ENCODE assay signal across 8 cellular contexts in the genomic region with DNA sequence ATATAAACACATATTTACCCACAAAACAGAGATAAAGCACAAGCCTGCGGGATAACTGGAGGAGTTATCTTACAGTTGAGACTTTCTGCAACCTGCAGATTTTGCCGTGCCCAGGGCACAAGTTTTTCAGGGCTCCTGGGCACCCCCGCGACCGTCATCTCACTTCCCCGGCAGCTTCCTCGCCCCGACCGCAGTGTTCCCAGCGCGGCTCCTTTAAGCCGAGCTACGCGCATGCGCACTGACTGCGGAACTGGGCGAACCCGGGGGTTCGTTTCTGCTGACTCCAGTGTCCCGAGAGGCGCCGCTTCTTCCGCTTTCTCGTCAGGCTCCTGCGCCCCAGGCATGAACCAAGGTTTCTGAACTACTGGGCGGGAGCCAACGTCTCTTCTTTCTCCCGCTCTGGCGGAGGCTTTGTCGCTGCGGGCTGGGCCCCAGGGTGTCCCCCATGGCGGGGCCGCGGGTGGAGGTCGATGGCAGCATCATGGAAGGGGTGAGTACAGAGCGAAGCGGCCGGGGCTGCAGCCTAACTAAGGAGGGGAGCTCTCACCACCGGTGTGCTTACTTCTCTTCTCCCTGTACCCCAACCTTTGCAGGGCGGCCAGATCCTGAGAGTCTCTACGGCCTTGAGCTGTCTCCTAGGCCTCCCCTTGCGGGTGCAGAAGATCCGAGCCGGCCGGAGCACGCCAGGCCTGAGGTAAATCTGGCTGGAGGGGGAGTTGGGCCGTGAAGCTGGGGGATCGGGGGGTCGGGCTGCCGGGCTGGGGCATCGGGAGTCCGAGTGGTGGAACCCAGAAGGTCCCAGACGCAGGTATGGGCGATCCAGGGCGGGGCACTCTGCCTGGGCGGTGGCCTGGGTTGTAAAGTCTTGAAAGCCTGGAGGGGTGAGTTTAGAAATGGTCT. TPM values are rescaled to one million over a fixed set of nuclear protein-coding genes. Genes with fewer than 3 reads are reported as not detected.
DNase-seq lines count a peak whose midpoint lies in the region; ATAC-seq and TF ChIP-seq lines count a peak whose summit lies in the region.

Gene RTCA (plus strand): TSS at position 286 of the 900 bp plus-strand sequence. CDS start 160 bp downstream, at position 446.

- intact Hi-C loops in activated CD4-positive, alpha-beta memory T cell treated with anti-CD3 and anti-CD28 coated beads for 36 hours (cut with micrococcal nuclease): loop anchor here (1.0 to 10.0 kb wide), 8 partner anchors 17 to 629 kb away; partner anchors contain the start of genes DBT, EXTL2, SASS6 and SLC30A7
- intact Hi-C loops in dorsolateral prefrontal cortex (cut with DNase I) (loop anchor here (1.0 to 10.0 kb wide), 7 partner anchors 17 to 629 kb away; partner anchors contain the start of genes CDC14A (in 2 of the 2), TRMT13 (in 2 of the 2), DBT (in 1 of the 2) and EXTL2 (in 1 of the 2)), right lobe of liver (cut with DNase I) (no loop called here)

- TF ChIP-seq POLR2A in right lobe of liver (IDR thresholded peaks at IDR 0.05): peak; percentile 74

- no peaks in the 10 kb centered on the region for H3K9me3 ChIP-seq in right lobe of liver

- POLR2A ChIA-PET in activated CD4-positive, alpha-beta memory T cell treated with anti-CD3 and anti-CD28 coated beads for 36 hours (lab: Charles Lee): interaction anchor here (0.6 to 3.0 kb wide), 16 partner anchors 12 to 227 kb away, joined by 3 to 18 read pairs (median 3); partner anchors contain the start of genes CDC14A and DBT

- peak within 1 kb of the TSS; percentile 100 for H3K4me3 Mint-ChIP-seq in activated CD4-positive, alpha-beta memory T cell treated with anti-CD3 and anti-CD28 coated beads for 36 hours

- H3K9me3 Mint-ChIP-seq in activated CD4-positive, alpha-beta memory T cell treated with anti-CD3 and anti-CD28 coated beads for 36 hours: peaks cover 4% of the 10 kb centered on the region

- 0% methylated on average over 31 of the region's 56 CpGs for WGBS in right lobe of liver (ENCODE audit: insufficient coverage, low coverage, low lambda C conversion rate, missing lambda C conversion rate)

- H3K27me3 Mint-ChIP-seq in activated CD4-positive, alpha-beta memory T cell treated with anti-CD3 and anti-CD28 coated beads for 36 hours: no peaks in the 10 kb centered on the region

- peak; percentile 98 for DNase-seq in NCI-H82 (lab: John Stamatoyannopoulos, UW)
- DNase-seq in activated CD4-positive, alpha-beta memory T cell treated with anti-CD3 and anti-CD28 coated beads for 36 hours: peak; percentile 96
- DNase-seq in dorsolateral prefrontal cortex: peak; percentile 92 to 96 (median 95)
- DNase-seq in right lobe of liver: peak; percentile 97 to 98 (median 98)
- DNase-seq in stimulated activated CD4-positive, alpha-beta T cell treated with anti-CD3 and anti-CD28 coated beads, Interleukin-4, amount 100 ng/mL, for 4 hours: peak; percentile 93 to 95

- H3K4me3 ChIP-seq in dorsolateral prefrontal cortex (peak within 1 kb of the TSS; percentile 44 to 100 (median 94)), right lobe of liver (peak within 1 kb of the TSS; percentile 70 to 92 (median 86))

- peak; percentile 99 for ATAC-seq in GM19397 (IDR thresholded peaks at IDR 0.05; ENCODE audit: unreplicated experiment)
- ATAC-seq in HG03571 (IDR thresholded peaks at IDR 0.05; ENCODE audit: unreplicated experiment): peak; percentile 97
- peak; percentile 98 to 99 (median 99) for ATAC-seq in right lobe of liver

- H3K36me3 Mint-ChIP-seq in activated CD4-positive, alpha-beta memory T cell treated with anti-CD3 and anti-CD28 coated beads for 36 hours: peaks cover 40% of the 10 kb centered on the region

- H3K27ac ChIP-seq in C4-2B: peak within 1 kb of the TSS; percentile 93
- H3K27ac ChIP-seq in dorsolateral prefrontal cortex: peak within 1 kb of the TSS in 58 of 59 donors; percentile 6 to 94 (median 80)
- peak within 1 kb of the TSS; percentile 67 to 80 (median 73) for H3K27ac ChIP-seq in right lobe of liver

- H3K27ac Mint-ChIP-seq in activated CD4-positive, alpha-beta memory T cell treated with anti-CD3 and anti-CD28 coated beads for 36 hours: peak within 1 kb of the TSS; percentile 97

- H3K27me3 ChIP-seq in dorsolateral prefrontal cortex: no peaks in the 10 kb centered on the region
- no peaks in the 10 kb centered on the region for H3K27me3 ChIP-seq in right lobe of liver

- no peak for TF ChIP-seq CTCF in C4-2B (conservative IDR thresholded peaks at IDR 0.05)
- peak in 32 of 56 donors; percentile 8 to 59 (median 34) for TF ChIP-seq CTCF in dorsolateral prefrontal cortex (IDR thresholded peaks at IDR 0.05 in 54 of 56, conservative IDR thresholded peaks at IDR 0.05 in 2 of 56; ENCODE audit: low read depth in 1 of 56, partially characterized antibody in 56 of 56)
- TF ChIP-seq CTCF in right lobe of liver (IDR thresholded peaks at IDR 0.05): no peak

- CTCF ChIA-PET in activated CD4-positive, alpha-beta memory T cell treated with anti-CD3 and anti-CD28 coated beads for 36 hours (lab: Charles Lee): interaction anchor here (0.8 to 2.5 kb wide), 9 partner anchors 11 to 460 kb away, joined by 3 to 25 read pairs (median 8); partner anchors contain the start of genes CDC14A and DBT

- H3K36me3 ChIP-seq in right lobe of liver: peaks cover 4 to 35% (median 7%) of the 10 kb centered on the region in 4 donors

- peaks cover 0 to 16% (median 0%) of the 10 kb centered on the region in 4 donors for H3K4me1 ChIP-seq in right lobe of liver

- peaks cover 40% of the 10 kb centered on the region for H3K4me1 Mint-ChIP-seq in activated CD4-positive, alpha-beta memory T cell treated with anti-CD3 and anti-CD28 coated beads for 36 hours (ENCODE audit: low read depth)

RNA-seq across cellular contexts. Expression of gene RTCA, which starts in this region (rescaled TPM):
- total RNA-seq in activated CD4-positive, alpha-beta memory T cell treated with anti-CD3 and anti-CD28 coated beads for 36 hours: 10 to 100 TPM; 56.6 to 58.2 TPM
- 10 to 100 TPM; 16.4 to 47.7 (median 35.9) TPM for total RNA-seq in dorsolateral prefrontal cortex
- total RNA-seq in right lobe of liver: 10 to 100 TPM; 12.5 to 20.1 (median 14.7) TPM

Comparison
In these comparisons a context has a peak if more than half of its experiments do, and no peak if none do; other contexts are left out.
1. Peak in every context shown above with its lines: DNase-seq, ATAC-seq, H3K4me3 ChIP-seq and H3K27ac ChIP-seq.
2. CTCF ChIP-seq: peak in dorsolateral prefrontal cortex (32 of 56); none in C4-2B (single experiment) and right lobe of liver (0 of 4).
3. intact Hi-C loops: an anchor here in activated CD4-positive, alpha-beta memory T cell treated with anti-CD3 and anti-CD28 coated beads for 36 hours (1.0 to 10.0 kb wide) and dorsolateral prefrontal cortex (1.0 to 10.0 kb wide); none called in right lobe of liver.